In the genomic region with DNA sequence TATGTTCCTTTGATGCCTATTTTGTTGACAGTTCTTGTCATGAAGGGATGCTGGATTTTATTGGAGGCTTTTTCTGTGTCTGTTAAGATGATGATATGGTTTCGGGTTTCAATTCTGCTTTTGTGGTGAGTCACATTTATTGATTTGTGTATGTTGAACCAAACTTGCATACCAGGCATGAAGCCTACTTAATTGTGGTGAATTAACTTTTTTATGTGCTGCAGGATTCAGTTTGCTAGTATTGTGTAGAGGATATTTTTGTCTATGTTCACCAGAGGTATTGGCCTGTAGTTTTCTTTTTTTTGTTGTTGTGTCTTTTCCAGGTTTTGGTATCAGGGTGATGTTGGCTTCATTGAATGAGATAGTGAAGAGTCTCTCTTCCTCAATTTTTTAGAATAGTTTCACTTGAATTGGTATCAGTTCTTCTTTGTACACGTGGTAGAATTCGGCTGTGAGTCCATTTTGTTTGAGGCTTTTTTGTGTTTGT, we compare ENCODE assay signal across 9 cellular contexts.
DNase-seq lines count a peak whose midpoint lies in the region; ATAC-seq and TF ChIP-seq lines count a peak whose summit lies in the region.
"Had no signal": no experiment of that assay in that cellular context is flagged by ENCODE, and none has a peak within 500 bp of the region (broad histone marks: within the 10 kb centered on the region; RNA-seq: fewer than 3 reads in every experiment).

No MANE protein-coding gene starts in this region.

- H3K4me3 Mint-ChIP-seq in T-helper 17 cell (no peak overlapping the region), CD14-positive monocyte (no peak overlapping the region)

- ATAC-seq in GM18870 (IDR thresholded peaks at IDR 0.05; ENCODE audit: unreplicated experiment) (peak; percentile 86), GM21717 (IDR thresholded peaks at IDR 0.05; ENCODE audit: unreplicated experiment) (peak; percentile 83), HG03378 (IDR thresholded peaks at IDR 0.05; ENCODE audit: unreplicated experiment) (peak; percentile 90), T-helper 17 cell (peak; percentile 33)

- no peak overlapping the region for H3K9ac ChIP-seq in colonic mucosa (ENCODE audit: low read depth in 2 of 2, low read length in 2 of 2)

- H3K36me3 Mint-ChIP-seq in T-helper 17 cell (ENCODE audit: low read depth): no peaks in the 10 kb centered on the region
- H3K36me3 Mint-ChIP-seq in CD14-positive monocyte: no peaks in the 10 kb centered on the region

- no peaks in the 10 kb centered on the region for H3K4me1 ChIP-seq in colonic mucosa

- H3K27ac ChIP-seq in colonic mucosa: no peak overlapping the region

- TF ChIP-seq CTCF in colonic mucosa (IDR thresholded peaks at IDR 0.05): no peak
- no peak for TF ChIP-seq CTCF in CD14-positive monocyte (IDR thresholded peaks at IDR 0.05)

- no peak overlapping the region for H3K27ac Mint-ChIP-seq in T-helper 17 cell
- H3K27ac Mint-ChIP-seq in CD14-positive monocyte: no peak overlapping the region

- H3K4me1 Mint-ChIP-seq in T-helper 17 cell (no peaks in the 10 kb centered on the region), CD14-positive monocyte (no peaks in the 10 kb centered on the region)

- H3K27me3 Mint-ChIP-seq in T-helper 17 cell (peaks cover 9% of the 10 kb centered on the region), CD14-positive monocyte (ENCODE audit: low read depth in 3 of 3) (peaks cover 0 to 2% (median 0%) of the 10 kb centered on the region in 3 donors)

- intact Hi-C loops in colonic mucosa (cut with DNase I) (no loop called here), CD14-positive monocyte (cut with micrococcal nuclease) (no loop called here)

- H3K9me3 ChIP-seq in T-helper 17 cell (ENCODE audit: control insufficient read depth, low read length, poor library complexity, severe bottlenecking) (no peaks in the 10 kb centered on the region), colonic mucosa (no peaks in the 10 kb centered on the region)

- DNase-seq in T-helper 17 cell: no peak
- no peak for DNase-seq in colonic mucosa
- DNase-seq in CD14-positive monocyte (ENCODE audit: low spot score): no peak
- DNase-seq in AML-193 (lab: John Stamatoyannopoulos, UW): no peak
- DNase-seq: activated naive CD4-positive, alpha-beta T cell treated with Interleukin-2 at 50 U/mL for 16 hours; substantia nigra had no signal

- H3K27me3 ChIP-seq in colonic mucosa: no peaks in the 10 kb centered on the region

- H3K36me3 ChIP-seq in colonic mucosa: no peaks in the 10 kb centered on the region

- no peak overlapping the region for H3K4me3 ChIP-seq in colonic mucosa

- H3K9me3 Mint-ChIP-seq in CD14-positive monocyte: peaks cover 0 to 19% (median 6%) of the 10 kb centered on the region in 7 donors

Comparison
In these comparisons a context has a peak if more than half of its experiments do, and no peak if none do; other contexts are left out.
1. ATAC-seq: peak in every context shown above with its lines; median percentile 90 in HG03378; 86 in GM18870; 83 in GM21717; 33 in T-helper 17 cell.